In genomic region chr15:34810455-34811146, GRCh38 we compare ENCODE assay signal across 13 cellular contexts. TPM values are rescaled to one million over a fixed set of nuclear protein-coding genes. Genes with fewer than 3 reads are reported as not detected.
A peak's percentile ranks its signal among the peaks of the same experiment; 100 is the strongest.
DNase-seq lines count a peak whose midpoint lies in the region; ATAC-seq and TF ChIP-seq lines count a peak whose summit lies in the region.
"Had no signal": no experiment of that assay in that cellular context is flagged by ENCODE, and none has a peak within 500 bp of the region (broad histone marks: within the 10 kb centered on the region; RNA-seq: fewer than 3 reads in every experiment).

No MANE protein-coding gene starts in this region.

- CTCF ChIA-PET in MCF 10A (lab: Yijun Ruan, JAX) (interaction anchor here (1.1 kb wide), 1 partner anchor 162 kb away, joined by 4 read pairs; no protein-coding TSS in a partner anchor), SK-N-SH (lab: Yijun Ruan, JAX) (interaction anchor here (1.1 kb wide), 1 partner anchor 19 kb away, joined by 3 read pairs; no protein-coding TSS in a partner anchor)

- intact Hi-C loops in MCF 10A (cut with micrococcal nuclease) = loop anchor here (1.0 kb wide), 1 partner anchor 27 kb away; no protein-coding TSS in a partner anchor
- intact Hi-C loops in breast epithelium (cut with DNase I; ENCODE audit: low total_unique reads) = no loop called here

- peaks cover 36% of the 10 kb centered on the region for H3F3A ChIP-seq in SK-N-SH (replicated peaks; ENCODE audit: insufficient read depth)

- peak; percentile 86 for DNase-seq in MCF 10A (ENCODE audit: unreplicated experiment)
- no peak for DNase-seq in breast epithelium (ENCODE audit: low spot score in 2 of 2)
- no peak for DNase-seq in SK-N-SH
- peak; percentile 93 for DNase-seq in fibroblast of the aortic adventitia (ENCODE audit: low read depth)
- DNase-seq in thoracic aorta (ENCODE audit: low spot score) = peak; percentile 50
- no peak for DNase-seq in DMS 273 (lab: John Stamatoyannopoulos, UW; ENCODE audit: unreplicated experiment)
- DNase-seq: activated naive CD4-positive, alpha-beta T cell treated with anti-CD3 and anti-CD28 coated beads, Interleukin-2, amount 10 ng/mL, durations not matched to agents 7 days and 5 days; naive B cell had no signal

- H3K4me1 ChIP-seq in breast epithelium = no peaks in the 10 kb centered on the region
- peaks cover 9 to 16% of the 10 kb centered on the region in 2 experiments for H3K4me1 ChIP-seq in SK-N-SH (ENCODE audit: control insufficient read depth in 1 of 2, insufficient read depth in 2 of 2, low read depth in 1 of 2, low read length in 1 of 2)
- H3K4me1 ChIP-seq in thoracic aorta (ENCODE audit: control insufficient read depth in 1 of 2, low read depth in 2 of 2) = peaks cover 17 to 44% of the 10 kb centered on the region in 2 donors
- H3K4me1 ChIP-seq: BLaER1, tibial nerve had no signal

- H3K4me1 Mint-ChIP-seq in MCF 10A (ENCODE audit: insufficient read depth, unreplicated experiment) = peaks cover 26% of the 10 kb centered on the region
- H3K4me1 Mint-ChIP-seq: activated naive CD4-positive, alpha-beta T cell treated with anti-CD3 and anti-CD28 coated beads, Interleukin-2, amount 10 ng/mL, durations not matched to agents 7 days and 5 days; naive B cell had no signal

- peaks cover 6% of the 10 kb centered on the region for H3K36me3 Mint-ChIP-seq in MCF 10A (ENCODE audit: insufficient read depth, unreplicated experiment)
- H3K36me3 Mint-ChIP-seq: activated naive CD4-positive, alpha-beta T cell treated with anti-CD3 and anti-CD28 coated beads, Interleukin-2, amount 10 ng/mL, durations not matched to agents 7 days and 5 days had no signal

- H3K4me2 ChIP-seq in SK-N-SH = peak overlapping the region; percentile 12; the same call in 1 of the 2 replicates
- H3K4me2 ChIP-seq: BLaER1 had no signal

- peak overlapping the region; percentile 49 for H3K4me3 Mint-ChIP-seq in MCF 10A (ENCODE audit: unreplicated experiment)
- H3K4me3 Mint-ChIP-seq: activated naive CD4-positive, alpha-beta T cell treated with anti-CD3 and anti-CD28 coated beads, Interleukin-2, amount 10 ng/mL, durations not matched to agents 7 days and 5 days; naive B cell had no signal

- TF ChIP-seq RAD21 in SK-N-SH (IDR thresholded peaks at IDR 0.05; ENCODE audit: low read length) = no peak

- no peaks in the 10 kb centered on the region for H3K9me2 ChIP-seq in SK-N-SH

- WGBS in SK-N-SH (ENCODE audit: low lambda C conversion rate) = 27% methylated on average over 5 of the region's 5 CpGs

- no peaks in the 10 kb centered on the region for H4K20me1 ChIP-seq in SK-N-SH (ENCODE audit: insufficient read depth)
- H4K20me1 ChIP-seq: BLaER1 had no signal

- BruUV-seq in MCF 10A (replicated peaks; lab: Mats Ljungman, UMichigan) = no TSS peak

- H3K36me3 ChIP-seq in breast epithelium (no peaks in the 10 kb centered on the region), SK-N-SH (replicated peaks in 1 of 2; ENCODE audit: control insufficient read depth in 1 of 2, insufficient read depth in 2 of 2, low read length in 1 of 2) (no peaks in the 10 kb centered on the region), thoracic aorta (no peaks in the 10 kb centered on the region)
- H3K36me3 ChIP-seq: BLaER1, tibial nerve had no signal

- TF ChIP-seq EP300 in SK-N-SH (IDR thresholded peaks at IDR 0.05; ENCODE audit: borderline replicate concordance in 1 of 2, low read depth in 1 of 2, low read length in 1 of 2) = peak in 1 of 2 experiments; percentile 81; a peak in 2 of 4 replicates

- no peak for TF ChIP-seq CTCF in MCF 10A (IDR thresholded peaks at IDR 0.05; ENCODE audit: unreplicated experiment)
- no peak for TF ChIP-seq CTCF in breast epithelium (IDR thresholded peaks at IDR 0.05)
- no peak for TF ChIP-seq CTCF in SK-N-SH (IDR thresholded peaks at IDR 0.05)
- no peak for TF ChIP-seq CTCF in fibroblast of the aortic adventitia (IDR thresholded peaks at IDR 0.05; ENCODE audit: insufficient read depth, low read length)
- no peak for TF ChIP-seq CTCF in thoracic aorta (IDR thresholded peaks at IDR 0.05)

- H3K79me2 ChIP-seq in SK-N-SH (ENCODE audit: insufficient read depth) = no peaks in the 10 kb centered on the region

- ATAC-seq in thoracic aorta (ENCODE audit: insufficient number of reproducible peaks, low FRiP score, low read depth) = peak; percentile 88
- no peak for ATAC-seq in GM18498 (IDR thresholded peaks at IDR 0.05; ENCODE audit: unreplicated experiment)
- ATAC-seq in GM21526 (IDR thresholded peaks at IDR 0.05; ENCODE audit: low FRiP score, unreplicated experiment) = no peak
- ATAC-seq: activated CD4-positive, CD25-positive, alpha-beta regulatory T cell treated with anti-CD3 and anti-CD28 coated beads, Interleukin-2, amount 50 U/mL, for 24 hours had no signal

- POLR2A ChIA-PET in MCF 10A (lab: Yijun Ruan, JAX) = interaction anchor here (0.6 to 1.8 kb wide), 4 partner anchors 9 to 189 kb away, joined by 3 to 7 read pairs (median 4); no protein-coding TSS in a partner anchor
- POLR2A ChIA-PET in SK-N-SH (lab: Yijun Ruan, JAX) = no interaction called here

- no peak for TF ChIP-seq POLR2A in breast epithelium (IDR thresholded peaks at IDR 0.05)

- no peaks in the 10 kb centered on the region for H3K27me3 ChIP-seq in breast epithelium
- no peaks in the 10 kb centered on the region for H3K27me3 ChIP-seq in SK-N-SH (ENCODE audit: insufficient read depth)
- H3K27me3 ChIP-seq in thoracic aorta (replicated peaks; ENCODE audit: insufficient read depth) = no peaks in the 10 kb centered on the region
- H3K27me3 ChIP-seq: BLaER1, tibial nerve had no signal

- peak overlapping the region; percentile 96 for H3K27ac Mint-ChIP-seq in MCF 10A (ENCODE audit: low read depth, unreplicated experiment)
- H3K27ac Mint-ChIP-seq: activated naive CD4-positive, alpha-beta T cell treated with anti-CD3 and anti-CD28 coated beads, Interleukin-2, amount 10 ng/mL, durations not matched to agents 7 days and 5 days had no signal

- H3K27ac ChIP-seq in breast epithelium (no peak overlapping the region), SK-N-SH (ENCODE audit: low read depth in 2 of 2, low read length in 1 of 2) (peak overlapping the region; percentile 64 to 94), thoracic aorta (peak overlapping the region; percentile 85 to 86)
- H3K27ac ChIP-seq: BLaER1, tibial nerve had no signal

- H2AFZ ChIP-seq in SK-N-SH (ENCODE audit: low read depth) = peak overlapping the region; percentile 66; the same call in 1 of the 2 replicates

- peak overlapping the region; percentile 59; the same call in 1 of the 2 replicates for H3K9ac ChIP-seq in SK-N-SH
- H3K9ac ChIP-seq: BLaER1 had no signal

- H3K9me3 Mint-ChIP-seq in MCF 10A (ENCODE audit: unreplicated experiment) = no peaks in the 10 kb centered on the region
- H3K9me3 Mint-ChIP-seq: activated naive CD4-positive, alpha-beta T cell treated with anti-CD3 and anti-CD28 coated beads, Interleukin-2, amount 10 ng/mL, durations not matched to agents 7 days and 5 days had no signal

- H3K27me3 Mint-ChIP-seq in MCF 10A (ENCODE audit: insufficient read depth, unreplicated experiment) = no peaks in the 10 kb centered on the region

- H3K9me3 ChIP-seq in breast epithelium (no peaks in the 10 kb centered on the region), SK-N-SH (0 out of 2 replicates have a peak, but pooled peaks cover 3% of the 10 kb centered on the region), thoracic aorta (no peaks in the 10 kb centered on the region)

- no peak overlapping the region for H3K4me3 ChIP-seq in breast epithelium
- H3K4me3 ChIP-seq in SK-N-SH (ENCODE audit: low read depth in 2 of 2, low read length in 1 of 2) = no peak overlapping the region
- H3K4me3 ChIP-seq in fibroblast of the aortic adventitia (ENCODE audit: low read depth, low read length) = no peak overlapping the region
- H3K4me3 ChIP-seq in thoracic aorta = no peak overlapping the region
- H3K4me3 ChIP-seq: BLaER1, tibial nerve had no signal

TF ChIP-seq in SK-N-SH, 30 proteins besides CTCF, POLR2A, EP300 and RAD21 (continues in another document):
- TF ChIP-seq SIN3A (IDR thresholded peaks at IDR 0.05; ENCODE audit: borderline replicate concordance, low read depth, low read length) (peak; percentile 42; the same call in 1 of the 2 replicates), JUND (IDR thresholded peaks at IDR 0.05) (peak; percentile 91), MEF2A (IDR thresholded peaks at IDR 0.05; ENCODE audit: borderline replicate concordance, low read depth) (peak; percentile 73; the same call in 1 of the 2 replicates), FOSL2 (IDR thresholded peaks at IDR 0.05; ENCODE audit: borderline replicate concordance, low read depth) (peak; percentile 95), EZH2phosphoT487 (IDR thresholded peaks at IDR 0.05; ENCODE audit: borderline replicate concordance, low read depth) (no peak), YY1 (IDR thresholded peaks at IDR 0.05; ENCODE audit: low read depth) (0 out of 2 replicates have a peak, but pooled peaks have one; percentile 17), ZBTB33 (IDR thresholded peaks at IDR 0.05; ENCODE audit: borderline replicate concordance, low read depth) (0 out of 2 replicates have a peak, but pooled peaks have one; percentile 65)

RNA-seq across cellular contexts. Expression of gene ACTC1, which starts 15.3 kb away (rescaled TPM):
- not detected in 2 replicates for total RNA-seq in MCF 10A (2022)
- 1 to 10 TPM in 1 of 3 donors, under 1 TPM in 1, not detected in 1; 0.15 to 1.6 TPM for total RNA-seq in breast epithelium
- polyA plus RNA-seq in SK-N-SH (2012; rRNA removed) = not detected in 2 replicates
- polyA plus RNA-seq in SK-N-SH (2012; cell fraction: cytosol; rRNA removed) = not detected in 2 replicates
- 0.01 TPM in 1 of 2 replicates, not detected in the other for polyA plus RNA-seq in SK-N-SH (2012; cell fraction: nucleus; rRNA removed)
- not detected in 2 replicates for total RNA-seq in fibroblast of the aortic adventitia (ENCODE audit: low replicate concordance)
- 100 to 1,000 TPM in 1 of 2 donors, 10 to 100 TPM in 1; 47.7 to 125 TPM for total RNA-seq in thoracic aorta

RNA-seq across cellular contexts. Expression of gene GJD2, which starts 55.8 kb away (rescaled TPM):
- total RNA-seq in MCF 10A (2022) (not detected in 2 replicates), breast epithelium (not detected), fibroblast of the aortic adventitia (ENCODE audit: low replicate concordance) (not detected in 2 replicates), thoracic aorta (not detected)
- polyA plus RNA-seq in SK-N-SH (2012; rRNA removed) = not detected in 2 replicates
- polyA plus RNA-seq in SK-N-SH (2012; cell fraction: cytosol; rRNA removed) = 0.04 TPM in 1 of 2 replicates, not detected in the other
- 0.01 TPM in 1 of 2 replicates, not detected in the other for polyA plus RNA-seq in SK-N-SH (2012; cell fraction: nucleus; rRNA removed)
- total RNA-seq: tibial nerve had no signal

Comparison
In these comparisons a context has a peak if more than half of its experiments do, and no peak if none do; other contexts are left out.
1. DNase-seq: peak in MCF 10A (single experiment), fibroblast of the aortic adventitia (single experiment) and thoracic aorta (single experiment); none in breast epithelium (0 of 2), SK-N-SH (single experiment) and DMS 273 (single experiment).
2. H3K27ac ChIP-seq: peak in SK-N-SH (2 of 2) and thoracic aorta (2 of 2); none in breast epithelium (0 of 2).
3. RNA of gene ACTC1, which starts 15.3 kb away (total RNA-seq): 47.7 to 125 TPM in thoracic aorta; not detected in MCF 10A, 0.15 to 1.6 TPM in breast epithelium and not detected in fibroblast of the aortic adventitia; every median in the first group is over 10 times any median in the second.